13 cellular contexts compared by ENCODE assay signal in the genomic region with DNA sequence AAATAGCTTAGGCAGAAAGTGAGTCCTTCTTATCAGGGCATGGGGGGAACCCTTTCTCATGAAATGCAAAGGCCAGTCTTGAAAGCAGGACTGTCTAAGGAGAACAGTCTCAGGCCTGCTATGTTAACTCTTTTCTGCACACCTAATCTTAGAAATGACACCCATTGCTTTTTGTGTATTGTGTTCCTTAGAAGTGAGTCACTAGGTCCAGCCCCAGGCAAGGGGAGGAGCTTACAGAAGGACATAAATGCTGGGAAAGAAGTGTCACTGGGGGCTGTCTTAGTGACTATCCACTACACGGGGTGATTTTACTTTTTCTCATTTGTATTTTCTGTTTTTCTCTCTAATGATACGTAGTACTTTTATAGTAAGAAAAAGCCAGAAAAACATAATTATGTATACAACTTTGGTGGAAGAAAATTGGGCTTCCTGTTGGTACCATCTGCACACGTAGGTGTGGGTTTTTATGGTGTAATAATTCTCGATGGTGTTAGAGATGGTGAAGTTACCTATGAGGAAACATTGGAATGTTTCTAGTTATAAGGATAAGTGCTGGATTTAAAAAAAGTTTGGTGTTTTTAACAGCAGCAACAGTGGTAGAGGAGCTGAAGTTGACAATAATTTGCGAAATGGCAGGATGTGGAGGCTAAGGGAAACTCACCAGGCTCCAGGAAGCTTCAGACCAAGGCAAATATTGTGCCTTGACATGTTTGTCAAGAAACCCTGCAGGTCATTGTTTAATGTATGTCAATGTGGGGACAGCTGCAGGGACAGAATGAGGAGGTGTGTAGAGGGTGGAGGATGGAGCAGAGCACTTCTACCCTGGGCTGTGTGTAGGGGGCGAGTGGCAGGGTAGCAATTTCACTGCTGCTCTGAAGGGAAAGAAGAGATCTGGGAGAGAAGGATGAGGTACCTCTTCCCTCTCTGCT.
DNase-seq lines count a peak whose midpoint lies in the region; ATAC-seq and TF ChIP-seq lines count a peak whose summit lies in the region.
"Had no signal": no experiment of that assay in that cellular context is flagged by ENCODE, and none has a peak within 500 bp of the region (broad histone marks: within the 10 kb centered on the region; RNA-seq: fewer than 3 reads in every experiment).

No MANE protein-coding gene starts in this region.

- DNase-seq in Calu3 (peak; percentile 62), HFFc6 (peak; percentile 18), T1000 (lab: John Stamatoyannopoulos, UW) (peak; percentile 15), islet precursor cell (peak; percentile 77), tibial artery (no peak), suprapubic skin (ENCODE audit: low spot score in 2 of 2) (no peak), upper lobe of left lung (no peak)
- no peak for DNase-seq in stimulated activated naive CD4-positive, alpha-beta T cell treated with Interleukin-2 at 50 U/mL for 16 hours (lab: John Stamatoyannopoulos, UW)
- DNase-seq: CD4-positive, CD25-positive, alpha-beta regulatory T cell; effector memory CD4-positive, alpha-beta T cell; NCI-H1092 had no signal

- H3K27ac ChIP-seq in tibial artery (no peak overlapping the region), suprapubic skin (no peak overlapping the region), upper lobe of left lung (no peak overlapping the region)
- H3K27ac ChIP-seq: vagina had no signal

- no peaks in the 10 kb centered on the region for H3K36me3 Mint-ChIP-seq in Calu3 (ENCODE audit: insufficient read depth, unreplicated experiment)
- H3K36me3 Mint-ChIP-seq in HFFc6 (ENCODE audit: low read depth) = no peaks in the 10 kb centered on the region
- H3K36me3 Mint-ChIP-seq: CD4-positive, CD25-positive, alpha-beta regulatory T cell had no signal

- CTCF ChIA-PET in Calu3 (lab: Charles Lee) = interaction anchor here (0.5 to 1.5 kb wide), 7 partner anchors 8 to 296 kb away, joined by 3 to 6 read pairs (median 3); no protein-coding TSS in a partner anchor

- no peak for TF ChIP-seq EP300 in suprapubic skin (IDR thresholded peaks at IDR 0.05)
- TF ChIP-seq EP300 in upper lobe of left lung (IDR thresholded peaks at IDR 0.05) = no peak

- H3K27me3 ChIP-seq in tibial artery (no peaks in the 10 kb centered on the region), suprapubic skin (no peaks in the 10 kb centered on the region), upper lobe of left lung (no peaks in the 10 kb centered on the region)
- H3K27me3 ChIP-seq: vagina had no signal

- no peak for ATAC-seq in upper lobe of left lung (ENCODE audit: low FRiP score in 2 of 2)

- intact Hi-C loops in Calu3 (cut with micrococcal nuclease; ENCODE audit: unreplicated experiment) = no loop called here
- intact Hi-C loops in tibial artery (cut with DNase I; ENCODE audit: low total_unique reads) = no loop called here

- no peak overlapping the region for H3K27ac Mint-ChIP-seq in Calu3 (ENCODE audit: unreplicated experiment)
- no peak overlapping the region for H3K27ac Mint-ChIP-seq in HFFc6
- H3K27ac Mint-ChIP-seq: CD4-positive, CD25-positive, alpha-beta regulatory T cell; T-helper 1 cell treated with Interleukin-12 subunit alpha and Interleukin-12 subunit beta and Interleukin-4 antibody, amounts not matched to agents 30 μg/mL and 1 μg/mL, for 36 hours had no signal

- no peak for TF ChIP-seq POLR2A in suprapubic skin (IDR thresholded peaks at IDR 0.05)
- TF ChIP-seq POLR2A in upper lobe of left lung (IDR thresholded peaks at IDR 0.05) = no peak

- H3K36me3 ChIP-seq in tibial artery (no peaks in the 10 kb centered on the region), suprapubic skin (no peaks in the 10 kb centered on the region), upper lobe of left lung (no peaks in the 10 kb centered on the region)
- H3K36me3 ChIP-seq: vagina had no signal

- TF ChIP-seq CTCF in Calu3 (IDR thresholded peaks at IDR 0.05; ENCODE audit: unreplicated experiment) (no peak), HFFc6 (IDR thresholded peaks at IDR 0.05) (no peak), tibial artery (IDR thresholded peaks at IDR 0.05) (no peak), suprapubic skin (IDR thresholded peaks at IDR 0.05) (no peak), upper lobe of left lung (IDR thresholded peaks at IDR 0.05) (no peak)

- H3K9me3 ChIP-seq in tibial artery (no peaks in the 10 kb centered on the region), suprapubic skin (no peaks in the 10 kb centered on the region), upper lobe of left lung (no peaks in the 10 kb centered on the region)
- H3K9me3 ChIP-seq: vagina had no signal

- H3K4me1 ChIP-seq in tibial artery (no peaks in the 10 kb centered on the region), suprapubic skin (peaks cover 4% of the 10 kb centered on the region), upper lobe of left lung (no peaks in the 10 kb centered on the region)

- H3K4me3 Mint-ChIP-seq in Calu3 (ENCODE audit: low read depth, unreplicated experiment) = no peak overlapping the region
- no peak overlapping the region for H3K4me3 Mint-ChIP-seq in HFFc6
- H3K4me3 Mint-ChIP-seq: CD4-positive, CD25-positive, alpha-beta regulatory T cell; T-helper 1 cell treated with Interleukin-12 subunit alpha and Interleukin-12 subunit beta and Interleukin-4 antibody, amounts not matched to agents 30 μg/mL and 1 μg/mL, for 36 hours had no signal

- WGBS in suprapubic skin = 72% methylated on average over 6 of the region's 6 CpGs
- 78 to 84% methylated on average over 6 of the region's 6 CpGs for WGBS in upper lobe of left lung, 2 donors

- H3K4me3 ChIP-seq in tibial artery (no peak overlapping the region), suprapubic skin (no peak overlapping the region), upper lobe of left lung (no peak overlapping the region)
- H3K4me3 ChIP-seq: vagina had no signal

- H3K9me3 Mint-ChIP-seq in Calu3 (ENCODE audit: low read depth, unreplicated experiment) (no peaks in the 10 kb centered on the region), HFFc6 (no peaks in the 10 kb centered on the region)

- no TSS peak for BruUV-seq in Calu3 (replicated peaks; lab: Mats Ljungman, UMichigan)

- H3K4me1 Mint-ChIP-seq in Calu3 (ENCODE audit: low read depth, unreplicated experiment) (peaks cover 30% of the 10 kb centered on the region), HFFc6 (ENCODE audit: low read depth) (no peaks in the 10 kb centered on the region)
- H3K4me1 Mint-ChIP-seq: CD4-positive, CD25-positive, alpha-beta regulatory T cell had no signal

- no peaks in the 10 kb centered on the region for H3K27me3 Mint-ChIP-seq in Calu3 (ENCODE audit: unreplicated experiment)
- peaks cover 7% of the 10 kb centered on the region; the same call in 1 of the 2 replicates for H3K27me3 Mint-ChIP-seq in HFFc6 (ENCODE audit: insufficient read depth)

Comparison
In these comparisons a context has a peak if more than half of its experiments do, and no peak if none do; other contexts are left out.
1. DNase-seq: peak in Calu3 (single experiment), HFFc6 (single experiment), T1000 (single experiment) and islet precursor cell (single experiment); none in tibial artery (0 of 2), suprapubic skin (0 of 2), upper lobe of left lung (0 of 2) and stimulated activated naive CD4-positive, alpha-beta T cell treated with Interleukin-2 at 50 U/mL for 16 hours (single experiment).